Comparison of ENCODE assay signal across 20 cellular contexts in genomic region chr7:135862586-135863361, GRCh38.
DNase-seq lines count a peak whose midpoint lies in the region; ATAC-seq and TF ChIP-seq lines count a peak whose summit lies in the region.
"Had no signal": no experiment of that assay in that cellular context is flagged by ENCODE, and none has a peak within 500 bp of the region (broad histone marks: within the 10 kb centered on the region; RNA-seq: fewer than 3 reads in every experiment).

No MANE protein-coding gene starts in this region.

- H3K4me3 ChIP-seq in GM23338 (no peak overlapping the region), endodermal cell (ENCODE audit: low read length) (peak overlapping the region; percentile 60), brain microvascular endothelial cell (ENCODE audit: low read depth, low read length) (no peak overlapping the region)
- H3K4me3 ChIP-seq: prostate gland had no signal

- H3K4me3 Mint-ChIP-seq in GM23338 (no peak overlapping the region), endodermal cell (no peak overlapping the region), Calu3 (ENCODE audit: low read depth, unreplicated experiment) (no peak overlapping the region)
- H3K4me3 Mint-ChIP-seq: dendritic cell treated with granulocyte-macrophage colony-stimulating factor and Interleukin-4, amounts not matched to agents 40 ng/mL and 50 ng/mL, for 4 days had no signal

- peaks cover 11% of the 10 kb centered on the region; the same call in 1 of the 2 replicates for H3K9me2 ChIP-seq in GM23338 (ENCODE audit: insufficient read depth)

- H3K36me3 Mint-ChIP-seq in GM23338 (ENCODE audit: low read depth) = peaks cover 3% of the 10 kb centered on the region; the same call in 1 of the 3 replicates
- peaks cover 2% of the 10 kb centered on the region for H3K36me3 Mint-ChIP-seq in endodermal cell (ENCODE audit: low read depth)
- H3K36me3 Mint-ChIP-seq in Calu3 (ENCODE audit: insufficient read depth, unreplicated experiment) = peaks cover 3% of the 10 kb centered on the region

- peaks cover 7% of the 10 kb centered on the region; the same call in 2 of the 3 replicates for H3K9me3 Mint-ChIP-seq in GM23338
- peaks cover 22% of the 10 kb centered on the region for H3K9me3 Mint-ChIP-seq in endodermal cell
- H3K9me3 Mint-ChIP-seq in Calu3 (ENCODE audit: low read depth, unreplicated experiment) = peaks cover 3% of the 10 kb centered on the region

- H3F3A ChIP-seq in GM23338 (replicated peaks; ENCODE audit: low read depth) = no peaks in the 10 kb centered on the region

- CTCF ChIA-PET in Calu3 (lab: Charles Lee) = interaction anchor here (0.5 kb wide), 1 partner anchor 320 kb away, joined by 5 read pairs; no protein-coding TSS in a partner anchor

- H3K4me1 Mint-ChIP-seq in GM23338 (peaks cover 7% of the 10 kb centered on the region; the same call in 2 of the 3 replicates), endodermal cell (peaks cover 18% of the 10 kb centered on the region), Calu3 (ENCODE audit: low read depth, unreplicated experiment) (no peaks in the 10 kb centered on the region)

- H3K27ac ChIP-seq in GM23338 (ENCODE audit: low read depth) = no peak overlapping the region
- H3K27ac ChIP-seq in endodermal cell (ENCODE audit: low read depth, low read length) = no peak overlapping the region
- H3K27ac ChIP-seq in brain microvascular endothelial cell = no peak overlapping the region
- H3K27ac ChIP-seq: prostate gland had no signal

- no peak for DNase-seq in GM23338 (ENCODE audit: low spot score)
- DNase-seq in NCI-H524 (lab: John Stamatoyannopoulos, UW) = peak; percentile 24 to 83
- peak; percentile 69 for DNase-seq in endodermal cell
- peak; percentile 2 for DNase-seq in pons (ENCODE audit: low spot score)
- DNase-seq in brain microvascular endothelial cell = no peak
- no peak for DNase-seq in Calu3
- DNase-seq: activated CD4-positive, alpha-beta T cell treated with anti-CD3 and anti-CD28 coated beads for 48 hours; activated CD8-positive, alpha-beta memory T cell treated with anti-CD3 and anti-CD28 coated beads, Interleukin-2, amount 50 U/mL, for 48 hours; aorta; hippocampal formation; left colon; NCI-H1694 treated with DMSO at 0.1 percent for 48 hours; NK-92 treated with Interleukin-12 subunit alpha and Interleukin-12 subunit beta, amount 100 ng/mL, for 24 hours; SHP77; substantia nigra; T1000 had no signal

- H3K9ac ChIP-seq in endodermal cell (ENCODE audit: extremely low read depth, low read length, poor library complexity, severe bottlenecking) = no peak overlapping the region

- TF ChIP-seq CTCF in GM23338 (conservative IDR thresholded peaks at IDR 0.05; ENCODE audit: low read depth in 2 of 2) (no peak), endodermal cell (conservative IDR thresholded peaks at IDR 0.05) (no peak), brain microvascular endothelial cell (IDR thresholded peaks at IDR 0.05; ENCODE audit: low read depth, low read length, missing control alignments) (no peak), Calu3 (IDR thresholded peaks at IDR 0.05; ENCODE audit: unreplicated experiment) (no peak)

- H3K79me2 ChIP-seq in GM23338 (replicated peaks; ENCODE audit: insufficient read depth) = no peaks in the 10 kb centered on the region

- no peaks in the 10 kb centered on the region for H3K36me3 ChIP-seq in GM23338 (ENCODE audit: insufficient read depth)
- H3K36me3 ChIP-seq in endodermal cell (ENCODE audit: control insufficient read depth, insufficient read depth, low read length) = no peaks in the 10 kb centered on the region
- no peaks in the 10 kb centered on the region for H3K36me3 ChIP-seq in brain microvascular endothelial cell (replicated peaks)
- H3K36me3 ChIP-seq: prostate gland had no signal

- H3K4me2 ChIP-seq in GM23338 = no peak overlapping the region

- ATAC-seq in GM23338 (peak; percentile 55; the same call in 2 of the 3 replicates), HG02763 (IDR thresholded peaks at IDR 0.05; ENCODE audit: unreplicated experiment) (no peak)
- no peak for ATAC-seq in activated CD4-positive, CD25-positive, alpha-beta regulatory T cell treated with anti-CD3 and anti-CD28 coated beads, Interleukin-2, amount 50 U/mL, for 24 hours
- ATAC-seq: left colon had no signal

- no peak overlapping the region for H3K27ac Mint-ChIP-seq in GM23338
- H3K27ac Mint-ChIP-seq in endodermal cell = peak overlapping the region; percentile 6
- no peak overlapping the region for H3K27ac Mint-ChIP-seq in Calu3 (ENCODE audit: unreplicated experiment)
- H3K27ac Mint-ChIP-seq: dendritic cell treated with granulocyte-macrophage colony-stimulating factor and Interleukin-4, amounts not matched to agents 40 ng/mL and 50 ng/mL, for 4 days had no signal

- H4K20me1 ChIP-seq in GM23338 (replicated peaks; ENCODE audit: insufficient read depth) = no peaks in the 10 kb centered on the region

- 61 to 69% methylated on average over 8 of the region's 8 CpGs for WGBS in endodermal cell (ENCODE audit: insufficient coverage in 1 of 2, insufficient read length in 1 of 2), 2 experiments

- H2AFZ ChIP-seq in GM23338 = no peak overlapping the region

- H3K9me3 ChIP-seq in endodermal cell (ENCODE audit: control insufficient read depth, low read length) = peaks cover 27% of the 10 kb centered on the region
- H3K9me3 ChIP-seq: prostate gland had no signal

- H3K27me3 ChIP-seq in GM23338 (ENCODE audit: insufficient read depth) = no peaks in the 10 kb centered on the region
- no peaks in the 10 kb centered on the region for H3K27me3 ChIP-seq in endodermal cell (ENCODE audit: control insufficient read depth, insufficient read depth, low read length, poor library complexity, severe bottlenecking)
- no peaks in the 10 kb centered on the region for H3K27me3 ChIP-seq in brain microvascular endothelial cell (replicated peaks)

- no TSS peak for BruUV-seq in Calu3 (replicated peaks; lab: Mats Ljungman, UMichigan)

- intact Hi-C loops in Calu3 (cut with micrococcal nuclease; ENCODE audit: unreplicated experiment) = no loop called here

- H3K27me3 Mint-ChIP-seq in GM23338 (ENCODE audit: insufficient read depth, low read depth, poor library complexity) (peaks cover 4% of the 10 kb centered on the region), endodermal cell (ENCODE audit: insufficient read depth) (peaks cover 5% of the 10 kb centered on the region), Calu3 (ENCODE audit: unreplicated experiment) (no peaks in the 10 kb centered on the region)
- H3K27me3 Mint-ChIP-seq: dendritic cell treated with granulocyte-macrophage colony-stimulating factor and Interleukin-4, amounts not matched to agents 40 ng/mL and 50 ng/mL, for 4 days had no signal

- H3K4me1 ChIP-seq in GM23338 (ENCODE audit: insufficient read depth) (no peaks in the 10 kb centered on the region), endodermal cell (ENCODE audit: control insufficient read depth, insufficient read depth, low read length) (peaks cover 4% of the 10 kb centered on the region)
- H3K4me1 ChIP-seq: prostate gland had no signal

- in situ Hi-C loops in brain microvascular endothelial cell (cut with HindIII; ENCODE audit: low pct_ligation_motif_present, low sequenced_read_pairs) = no loop called here

TF ChIP-seq in GM23338, 12 proteins besides CTCF, POLR2A, EP300 and RAD21:
- no peak for TF ChIP-seq EZH2 (IDR thresholded peaks at IDR 0.05; ENCODE audit: low read depth, unreplicated experiment)
- TF ChIP-seq NANOG (IDR thresholded peaks at IDR 0.05; ENCODE audit: borderline replicate concordance) = no peak
- no peak for TF ChIP-seq CREB1 (CRISPR knock-in tag; IDR thresholded peaks at IDR 0.05; ENCODE audit: low read depth)
- no peak for TF ChIP-seq ZNF114 (CRISPR knock-in tag; IDR thresholded peaks at IDR 0.05)
- TF ChIP-seq STAT1 (IDR thresholded peaks at IDR 0.05; ENCODE audit: unreplicated experiment) = no peak

Comparison
In these comparisons a context has a peak if more than half of its experiments do, and no peak if none do; other contexts are left out.
1. DNase-seq: peak in NCI-H524 (2 of 2), endodermal cell (single experiment) and pons (single experiment); none in GM23338 (single experiment), brain microvascular endothelial cell (single experiment) and Calu3 (single experiment).